ENCODE assay signal across 21 cellular contexts in genomic region chr21:29689753-29690152, GRCh38.
"Had no signal": no experiment of that assay in that cellular context is flagged by ENCODE, and none has a peak within 500 bp of the region (broad histone marks: within the 10 kb centered on the region; RNA-seq: fewer than 3 reads in every experiment).

No MANE protein-coding gene starts in this region.

- H3K36me3 Mint-ChIP-seq: mesothelial cell of epicardium, naive B cell had no signal

- DNase-seq: colonic mucosa; dermis blood vessel endothelial cell; dorsolateral prefrontal cortex; effector CD4-positive, alpha-beta T cell; effector memory CD4-positive, alpha-beta T cell; esophagus squamous epithelium; foreskin fibroblast; foreskin melanocyte; gastrocnemius medialis; glutamatergic neuron; head of caudate nucleus; heart right ventricle; hippocampal formation; left cardiac atrium; left lung; left ventricle myocardium superior; lower lobe of right lung; mesenchymal stem cell; mucosa of descending colon; naive B cell had no signal

- H3K9me3 Mint-ChIP-seq: mesothelial cell of epicardium had no signal

- ATAC-seq: gastrocnemius medialis, heart right ventricle, left cardiac atrium, left lung, left ventricle myocardium superior, mucosa of descending colon had no signal

- H3K27ac Mint-ChIP-seq: mesothelial cell of epicardium, naive B cell had no signal

- H3K4me1 Mint-ChIP-seq: mesothelial cell of epicardium, naive B cell had no signal

- H3K4me3 Mint-ChIP-seq: mesothelial cell of epicardium, naive B cell had no signal
